Comparison of ENCODE assay signal across 20 cellular contexts in the genomic region with DNA sequence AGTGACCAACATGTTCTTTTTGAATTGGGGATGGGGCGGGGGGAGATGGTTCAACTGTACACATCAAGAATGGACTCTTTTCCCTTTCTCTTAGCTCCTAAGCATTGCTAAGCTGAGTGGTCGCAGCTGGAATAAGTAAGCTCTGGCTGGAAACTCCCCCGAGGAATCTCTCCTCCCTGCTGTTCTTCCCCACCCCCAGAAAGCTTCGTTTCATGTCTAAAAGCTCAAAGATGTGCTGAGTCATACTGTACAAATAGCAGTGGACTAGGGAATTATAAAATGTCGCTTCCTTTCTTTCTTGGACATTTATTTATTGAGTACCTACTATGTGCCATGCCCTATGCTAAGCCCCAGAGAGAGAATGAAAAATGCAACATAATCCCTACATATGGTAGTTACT.
A peak's percentile ranks its signal among the peaks of the same experiment; 100 is the strongest.
DNase-seq lines count a peak whose midpoint lies in the region; ATAC-seq and TF ChIP-seq lines count a peak whose summit lies in the region.
"Had no signal": no experiment of that assay in that cellular context is flagged by ENCODE, and none has a peak within 500 bp of the region (broad histone marks: within the 10 kb centered on the region; RNA-seq: fewer than 3 reads in every experiment).

No MANE protein-coding gene starts in this region.

- H3K27ac ChIP-seq in BLaER1 (no peak overlapping the region), Karpas-422 (ENCODE audit: low read length) (no peak overlapping the region)
- H3K27ac ChIP-seq: vagina had no signal

- peak overlapping the region; percentile 5; the same call in 1 of the 2 replicates for H3K4me2 ChIP-seq in BLaER1
- H3K4me2 ChIP-seq in Karpas-422 (ENCODE audit: low read depth, low read length, poor library complexity, severe bottlenecking), result no peak overlapping the region
- H3K4me2 ChIP-seq: SK-N-SH had no signal

- DNase-seq in HFFc6 (no peak), astrocyte of the spinal cord (ENCODE audit: low read depth, low spot score) (peak; percentile 61), kidney glomerular epithelial cell (lab: John Stamatoyannopoulos, UW) (peak; percentile 9), Karpas-422 (no peak)
- no peak for DNase-seq in NK-92 treated with Interleukin-12 subunit alpha and Interleukin-12 subunit beta, amount 100 ng/mL, for 24 hours (lab: John Stamatoyannopoulos, UW)
- DNase-seq: activated CD4-positive, alpha-beta T cell treated with anti-CD3 and anti-CD28 coated beads, Interleukin-2, amount 50 U/mL, for 4 hours; activated T-cell treated with anti-CD3 and anti-CD28 coated beads, Interleukin-2, amount 50 U/mL, for 48 hours; anterior cingulate cortex; dermis blood vessel endothelial cell; erythroblast; left cardiac atrium; NCI-H2029; NCI-H524 treated with DMSO at 0.1 percent for 48 hours; OCI-M1; posterior cingulate gyrus; SK-N-SH had no signal

- H2AFZ ChIP-seq in Karpas-422 (ENCODE audit: low read length), result no peak overlapping the region

- no peaks in the 10 kb centered on the region for H3K9me3 Mint-ChIP-seq in HFFc6

- H3K36me3 Mint-ChIP-seq in HFFc6 (ENCODE audit: low read depth), result no peaks in the 10 kb centered on the region

- peak overlapping the region; percentile 47; the same call in 1 of the 2 replicates for H3K27ac Mint-ChIP-seq in HFFc6

- H3K4me3 ChIP-seq in BLaER1 (no peak overlapping the region), astrocyte of the spinal cord (ENCODE audit: low read depth, low read length) (no peak overlapping the region), Karpas-422 (ENCODE audit: low read length) (no peak overlapping the region)
- H3K4me3 ChIP-seq: vagina had no signal

- H3K36me3 ChIP-seq in BLaER1 (no peaks in the 10 kb centered on the region), Karpas-422 (ENCODE audit: insufficient read depth, low read length) (no peaks in the 10 kb centered on the region)
- H3K36me3 ChIP-seq: vagina had no signal

- peaks cover 48% of the 10 kb centered on the region for H3K4me1 ChIP-seq in BLaER1
- H3K4me1 ChIP-seq in Karpas-422 (ENCODE audit: low read length), result peaks cover 25% of the 10 kb centered on the region

- H3K9ac ChIP-seq in BLaER1, result no peak overlapping the region
- no peak overlapping the region for H3K9ac ChIP-seq in Karpas-422 (ENCODE audit: low read length)
- H3K9ac ChIP-seq: SK-N-SH had no signal

- H3K9me3 ChIP-seq in BLaER1, result no peaks in the 10 kb centered on the region
- H3K9me3 ChIP-seq in Karpas-422 (ENCODE audit: low read length), result no peaks in the 10 kb centered on the region
- H3K9me3 ChIP-seq: SK-N-SH, vagina had no signal

- TF ChIP-seq CTCF in HFFc6 (IDR thresholded peaks at IDR 0.05) (no peak), astrocyte of the spinal cord (IDR thresholded peaks at IDR 0.05; ENCODE audit: low read depth, low read length) (no peak)

- no peak overlapping the region for H3K4me3 Mint-ChIP-seq in HFFc6

- no peaks in the 10 kb centered on the region for H3K27me3 ChIP-seq in BLaER1
- H3K27me3 ChIP-seq in Karpas-422 (ENCODE audit: low read length), result no peaks in the 10 kb centered on the region
- H3K27me3 ChIP-seq: vagina had no signal

- no peaks in the 10 kb centered on the region for H3K27me3 Mint-ChIP-seq in HFFc6 (ENCODE audit: insufficient read depth)

- no peaks in the 10 kb centered on the region for H4K20me1 ChIP-seq in BLaER1
- no peaks in the 10 kb centered on the region for H4K20me1 ChIP-seq in Karpas-422 (ENCODE audit: insufficient read depth, low read depth, low read length)

- in situ Hi-C loops in astrocyte of the spinal cord (cut with HindIII; ENCODE audit: low sequenced_read_pairs), result no loop called here

- H3K79me2 ChIP-seq in Karpas-422 (ENCODE audit: low read length), result no peaks in the 10 kb centered on the region

- no peaks in the 10 kb centered on the region for H3K9me2 ChIP-seq in Karpas-422 (replicated peaks; ENCODE audit: insufficient read depth, low read length)
- H3K9me2 ChIP-seq: SK-N-SH had no signal

- ATAC-seq in HG03196 (IDR thresholded peaks at IDR 0.05; ENCODE audit: unreplicated experiment) (no peak), HG03095 (IDR thresholded peaks at IDR 0.05; ENCODE audit: unreplicated experiment) (no peak)

- H3K4me1 Mint-ChIP-seq in HFFc6 (ENCODE audit: low read depth), result peaks cover 44% of the 10 kb centered on the region

Comparison
In these comparisons a context has a peak if more than half of its experiments do, and no peak if none do; other contexts are left out.
1. DNase-seq: peak in astrocyte of the spinal cord (single experiment) and kidney glomerular epithelial cell (single experiment); none in HFFc6 (single experiment), NK-92 treated with Interleukin-12 subunit alpha and Interleukin-12 subunit beta, amount 100 ng/mL, for 24 hours (single experiment) and Karpas-422 (single experiment).